Comparison of ENCODE assay signal across 6 cellular contexts in the genomic region with DNA sequence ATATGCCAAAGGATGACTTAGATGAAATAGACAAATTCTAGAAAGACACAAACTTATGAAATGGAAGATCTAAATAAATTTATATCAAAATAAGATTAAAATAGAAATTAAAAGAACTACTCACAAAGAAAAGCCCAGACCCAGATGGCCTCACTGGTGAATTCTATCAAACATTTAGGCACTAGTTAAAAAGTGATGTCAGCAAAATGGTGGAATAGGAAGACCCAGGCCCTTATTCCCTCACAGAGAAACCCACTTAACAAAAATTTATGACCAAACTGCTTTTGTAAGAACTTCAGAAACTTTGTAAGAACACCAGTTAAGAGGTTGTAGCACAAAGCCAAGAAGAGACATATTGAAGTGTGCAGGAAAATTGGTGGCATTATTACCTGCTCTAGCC.
"Had no signal": no experiment of that assay in that cellular context is flagged by ENCODE, and none has a peak within 500 bp of the region (broad histone marks: within the 10 kb centered on the region; RNA-seq: fewer than 3 reads in every experiment).

No MANE protein-coding gene starts in this region.

- H3K4me2 ChIP-seq: KMS-11 had no signal

- H3K9ac ChIP-seq: KMS-11 had no signal

- FAIRE-seq: HTR-8/SVneo had no signal

- DNase-seq: IMR-90, KBM-7, KG1 had no signal

- H3K27ac ChIP-seq: HL-60, KMS-11 had no signal
